ENCODE assay signal across 22 cellular contexts in the genomic region with DNA sequence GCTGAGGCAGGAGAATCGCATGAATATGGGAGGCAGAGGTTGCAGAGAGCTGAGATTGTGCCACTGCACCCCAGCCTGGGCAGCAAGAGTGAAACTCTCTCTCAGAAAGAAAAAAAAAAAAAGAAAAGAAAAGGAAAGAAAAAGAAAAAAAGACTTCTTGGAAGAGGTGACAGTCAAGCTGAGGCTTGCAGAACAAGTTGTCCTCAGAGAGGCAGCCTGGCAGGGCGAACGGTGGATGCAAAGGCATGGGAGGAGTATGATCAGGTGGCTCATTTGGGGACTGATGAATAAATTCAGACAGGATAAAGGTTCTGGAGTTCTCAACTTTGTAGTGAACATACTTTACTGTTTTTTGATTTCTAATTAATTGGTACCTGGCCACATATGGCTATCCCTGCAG.
"Had no signal": no experiment of that assay in that cellular context is flagged by ENCODE, and none has a peak within 500 bp of the region (broad histone marks: within the 10 kb centered on the region; RNA-seq: fewer than 3 reads in every experiment).

No MANE protein-coding gene starts in this region.

- H3K4me3 ChIP-seq: MG63 had no signal

- H3K9me2 ChIP-seq: SK-N-SH had no signal

- H3K36me3 ChIP-seq: MG63 had no signal

- H3K27ac ChIP-seq: HL-60 had no signal

- DNase-seq: MG63, NCI-H1092, NCI-H1105 treated with DMSO at 0.1 percent for 48 hours, NCI-H1417 treated with DMSO at 0.1 percent for 48 hours, NCI-H146, NCI-H1694 treated with DMSO at 0.1 percent for 48 hours, NCI-H1930, NCI-H2081, NCI-H2107, NCI-H2171, NCI-H226, NCI-H446, NCI-H510A, NCI-H524 treated with DMSO at 0.1 percent for 48 hours, NCI-H69, NCI-H774, RPMI8226, SHP77, SK-N-SH, SW 1271 had no signal

- H3K9ac ChIP-seq: SK-N-SH had no signal

- H3K27me3 Mint-ChIP-seq: IgD-negative memory B cell had no signal

- H3K27me3 ChIP-seq: MG63 had no signal

- H3K9me3 ChIP-seq: MG63, SK-N-SH had no signal

- H3K4me2 ChIP-seq: SK-N-SH had no signal
